Comparison of ENCODE assay signal across 28 cellular contexts in genomic region chr5:115561176-115561575, GRCh38. TPM values are rescaled to one million over a fixed set of nuclear protein-coding genes. Genes with fewer than 3 reads are reported as not detected.
"Had no signal": no experiment of that assay in that cellular context is flagged by ENCODE, and none has a peak within 500 bp of the region (broad histone marks: within the 10 kb centered on the region; RNA-seq: fewer than 3 reads in every experiment).

No MANE protein-coding gene starts in this region.

- H3K9me3 Mint-ChIP-seq: natural killer cell, type B pancreatic cell had no signal

- H3K36me3 ChIP-seq: heart right ventricle, left lung, lower lobe of right lung, ovary, suprapubic skin, thoracic aorta, tibial artery, uterus had no signal

- H3K27ac ChIP-seq: heart right ventricle, left lung, lower lobe of right lung, ovary, skin epidermis, suprapubic skin, thoracic aorta, tibial artery, uterus had no signal

- H3K27ac Mint-ChIP-seq: mesothelial cell of epicardium; naive B cell; natural killer cell; progenitor cell of endocrine pancreas; stimulated activated naive B cell treated with anti-CD40 and anti-IgM and Interleukin-4, amounts not matched to agents 10 μg/mL and 1 μg/mL and 100 μg/mL, for 72 hours; type B pancreatic cell had no signal

- H3K27me3 Mint-ChIP-seq: progenitor cell of endocrine pancreas, type B pancreatic cell had no signal

- ATAC-seq: heart right ventricle; left colon; left lung; lower lobe of right lung; natural killer cell; right cardiac atrium; sciatic nerve; stimulated activated naive B cell treated with anti-CD40 and anti-IgM and Interleukin-4, amounts not matched to agents 10 μg/mL and 1 μg/mL and 100 μg/mL, for 72 hours; stimulated activated naive CD8-positive, alpha-beta T cell treated with anti-CD3 and anti-CD28 coated beads, Interleukin-15, Interleukin-2, amounts not matched to agents 100 U/mL and 50 U/mL, for 24 hours had no signal

- H3K27me3 ChIP-seq: heart right ventricle, left lung, ovary, suprapubic skin, uterus had no signal

- DNase-seq: heart right ventricle; hippocampal formation; kidney; left colon; left lung; lower lobe of right lung; mesendoderm; naive B cell; natural killer cell; ovary; retina; right cardiac atrium; stimulated activated CD4-positive, alpha-beta T cell treated with anti-CD3 and anti-CD28 coated beads, Interleukin-12 subunit alpha, Interleukin-12 subunit beta, amount 100 ng/mL, for 4 hours; stimulated activated CD4-positive, alpha-beta T cell treated with anti-CD3 and anti-CD28 coated beads, Interleukin-15, amount 100 ng/mL, for 24 hours; stimulated activated CD4-positive, alpha-beta T cell treated with anti-CD3 and anti-CD28 coated beads, Interleukin-2, amount 100 ng/mL, for 24 hours; stimulated activated CD4-positive, alpha-beta T cell treated with anti-CD3 and anti-CD28 coated beads, Interleukin-4, amount 100 ng/mL, for 1 hour; stimulated activated naive B cell treated with anti-CD40 and anti-IgM and Interleukin-4, amounts not matched to agents 10 μg/mL and 1 μg/mL and 100 μg/mL, for 72 hours; stimulated activated naive CD8-positive, alpha-beta T cell treated with anti-CD3 and anti-CD28 coated beads, Interleukin-15, Interleukin-2, amounts not matched to agents 100 U/mL and 50 U/mL, for 24 hours; tibial artery; uterus had no signal

- H3K9me3 ChIP-seq: heart right ventricle, left lung, lower lobe of right lung, ovary, suprapubic skin, thoracic aorta, tibial artery, uterus had no signal

- H3K4me1 ChIP-seq: suprapubic skin, tibial artery, uterus had no signal

- H3K4me3 Mint-ChIP-seq: mesothelial cell of epicardium; naive B cell; natural killer cell; stimulated activated naive B cell treated with anti-CD40 and anti-IgM and Interleukin-4, amounts not matched to agents 10 μg/mL and 1 μg/mL and 100 μg/mL, for 72 hours; type B pancreatic cell had no signal

- H3K4me1 Mint-ChIP-seq: naive B cell, natural killer cell had no signal

- H3K4me3 ChIP-seq: heart right ventricle, left lung, lower lobe of right lung, ovary, skin epidermis, suprapubic skin, thoracic aorta, tibial artery, uterus had no signal

- H3K36me3 Mint-ChIP-seq: mesothelial cell of epicardium; naive B cell; natural killer cell; stimulated activated naive B cell treated with anti-CD40 and anti-IgM and Interleukin-4, amounts not matched to agents 10 μg/mL and 1 μg/mL and 100 μg/mL, for 72 hours; type B pancreatic cell had no signal

RNA-seq across cellular contexts. Expression of gene TICAM2, which starts 41.1 kb away (rescaled TPM):
- polyA plus RNA-seq: neural cell had no signal
